In the genomic region with DNA sequence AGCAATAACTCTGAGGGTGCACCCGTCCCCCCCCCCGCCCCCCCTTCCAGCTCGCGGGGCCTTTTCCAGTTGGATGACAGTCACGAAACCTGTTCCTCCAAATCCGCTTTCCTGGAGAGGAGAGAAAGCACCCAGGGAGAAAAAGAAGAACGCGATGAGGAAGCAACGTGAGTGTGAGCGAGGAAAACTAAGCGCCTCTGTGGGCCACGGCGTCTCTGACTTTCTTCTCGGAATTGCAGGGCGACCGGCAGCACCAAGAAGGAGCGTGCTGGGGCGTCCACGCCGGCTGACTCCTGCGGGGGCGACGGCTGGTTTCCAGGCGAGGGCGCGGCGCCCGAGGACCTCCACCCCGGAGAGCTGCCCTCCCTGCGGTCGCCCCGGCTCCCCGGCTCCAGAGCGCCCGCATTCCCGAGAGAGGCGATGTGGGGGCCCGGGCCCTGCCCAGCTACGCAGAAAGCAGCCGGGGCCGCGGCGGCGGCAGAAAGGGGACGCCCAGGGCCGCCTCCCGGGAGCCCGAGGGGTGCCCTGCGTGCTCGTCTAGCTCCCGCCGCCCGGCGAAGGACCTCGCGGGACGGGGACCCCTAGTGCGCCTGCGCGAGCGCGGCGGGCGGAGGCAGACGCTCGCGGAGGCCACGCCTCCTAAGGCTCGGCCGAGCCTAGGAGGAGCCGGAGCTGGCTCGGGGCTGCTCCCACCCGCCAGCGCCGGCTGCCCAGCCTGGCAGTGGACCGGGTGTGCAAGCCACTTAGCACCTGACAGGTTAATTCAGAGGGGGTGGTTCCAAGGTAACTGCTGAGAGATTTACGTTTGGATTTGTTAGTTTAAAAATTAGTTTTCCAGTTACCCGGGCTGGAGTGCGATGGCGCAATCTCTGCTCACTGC, we compare ENCODE assay signal across 8 cellular contexts. TPM values are rescaled to one million over a fixed set of nuclear protein-coding genes. Genes with fewer than 3 reads are reported as not detected.
DNase-seq lines count a peak whose midpoint lies in the region; ATAC-seq and TF ChIP-seq lines count a peak whose summit lies in the region.

No MANE protein-coding gene starts in this region.

- in situ Hi-C loops in ACHN (cut with HindIII; ENCODE audit: low pct_ligation_motif_present, low pct_unique_long_range_greater_than_20kb, low sequenced_read_pairs) = no loop called here

- POLR2A ChIA-PET in activated B cell treated with CpG ODN at 0.5 μM for 24 hours (lab: Charles Lee) = interaction anchor here (0.5 to 5.2 kb wide), 14 partner anchors 20 to 257 kb away, joined by 3 to 55 read pairs (median 4); partner anchors contain the start of genes DNAJB11, EIF4A2 and RFC4

- ATAC-seq in GM18909 (IDR thresholded peaks at IDR 0.05; ENCODE audit: poor library complexity, unreplicated experiment) = peak; percentile 86
- ATAC-seq in HG03159 (IDR thresholded peaks at IDR 0.05; ENCODE audit: unreplicated experiment) = peak; percentile 88
- ATAC-seq in activated B cell treated with CpG ODN at 0.5 μM for 24 hours (ENCODE audit: low read depth) = peak; percentile 94

- CTCF ChIA-PET in activated B cell treated with CpG ODN at 0.5 μM for 24 hours (lab: Charles Lee) = interaction anchor here (0.8 to 11.1 kb wide), 8 partner anchors 8 to 312 kb away, joined by 3 to 187 read pairs (median 4); partner anchors contain the start of genes AHSG and RPL39L

- H3K36me3 Mint-ChIP-seq in activated B cell treated with CpG ODN at 0.5 μM for 24 hours (ENCODE audit: low read depth) = no peaks in the 10 kb centered on the region

- TF ChIP-seq CTCF in activated B cell treated with CpG ODN at 0.5 μM for 24 hours (IDR thresholded peaks at IDR 0.05) (no peak), cardiac fibroblast (IDR thresholded peaks at IDR 0.05; ENCODE audit: low read depth, low read length) (no peak)

- no peak overlapping the region for H3K27ac Mint-ChIP-seq in activated B cell treated with CpG ODN at 0.5 μM for 24 hours

- peak overlapping the region; percentile 57 to 60 for H3K4me3 ChIP-seq in cardiac fibroblast (replicated peaks in 1 of 2; ENCODE audit: low read depth in 2 of 2, low read length in 2 of 2)

- DNase-seq in ACHN = peak; percentile 81
- peak; percentile 75 for DNase-seq in NCI-H2227 treated with DMSO at 0.1 percent for 48 hours (lab: John Stamatoyannopoulos, UW)
- peak; percentile 85 for DNase-seq in activated B cell treated with CpG ODN at 0.5 μM for 24 hours
- peak; percentile 76 to 88 for DNase-seq in cardiac fibroblast (ENCODE audit: low read depth in 2 of 2)
- DNase-seq in iris pigment epithelial cell (ENCODE audit: low read depth) = peak; percentile 67
- peak; percentile 63 to 71 for DNase-seq in stimulated activated CD4-positive, alpha-beta T cell treated with anti-CD3 and anti-CD28 coated beads, Interleukin-12 subunit alpha, Interleukin-12 subunit beta, amount 100 ng/mL, for 24 hours (ENCODE audit: low read depth in 2 of 2)

- H3K9me3 Mint-ChIP-seq in activated B cell treated with CpG ODN at 0.5 μM for 24 hours = no peaks in the 10 kb centered on the region

- H3K4me1 Mint-ChIP-seq in activated B cell treated with CpG ODN at 0.5 μM for 24 hours = peaks cover 22% of the 10 kb centered on the region

- H3K4me3 Mint-ChIP-seq in activated B cell treated with CpG ODN at 0.5 μM for 24 hours = peak overlapping the region; percentile 71

- intact Hi-C loops in activated B cell treated with CpG ODN at 0.5 μM for 24 hours (cut with micrococcal nuclease) = loop anchor here (1.0 to 10.0 kb wide), 6 partner anchors 21 to 720 kb away; partner anchors contain the start of genes EIF4A2, ETV5, RFC4 and TBCCD1

- peaks cover 47% of the 10 kb centered on the region for H3K27me3 Mint-ChIP-seq in activated B cell treated with CpG ODN at 0.5 μM for 24 hours

RNA-seq across cellular contexts. Expression of gene ADIPOQ, which starts 15.3 kb away (rescaled TPM):
- total RNA-seq in activated B cell treated with CpG ODN at 0.5 μM for 24 hours = not detected in 2 replicates

RNA-seq across cellular contexts. Expression of gene RFC4, which starts 20.9 kb away (rescaled TPM):
- 28.8 and 29.9 TPM in 2 replicates for total RNA-seq in activated B cell treated with CpG ODN at 0.5 μM for 24 hours

RNA-seq across cellular contexts. Expression of gene EIF4A2, which starts 43.8 kb away (rescaled TPM):
- 533 and 574 TPM in 2 replicates for total RNA-seq in activated B cell treated with CpG ODN at 0.5 μM for 24 hours

Comparison
In these comparisons a context has a peak if more than half of its experiments do, and no peak if none do; other contexts are left out.
1. Peak in every context shown above with its lines: DNase-seq, ATAC-seq and H3K4me3 ChIP-seq.